ENCODE assay signal across 25 cellular contexts in the genomic region with DNA sequence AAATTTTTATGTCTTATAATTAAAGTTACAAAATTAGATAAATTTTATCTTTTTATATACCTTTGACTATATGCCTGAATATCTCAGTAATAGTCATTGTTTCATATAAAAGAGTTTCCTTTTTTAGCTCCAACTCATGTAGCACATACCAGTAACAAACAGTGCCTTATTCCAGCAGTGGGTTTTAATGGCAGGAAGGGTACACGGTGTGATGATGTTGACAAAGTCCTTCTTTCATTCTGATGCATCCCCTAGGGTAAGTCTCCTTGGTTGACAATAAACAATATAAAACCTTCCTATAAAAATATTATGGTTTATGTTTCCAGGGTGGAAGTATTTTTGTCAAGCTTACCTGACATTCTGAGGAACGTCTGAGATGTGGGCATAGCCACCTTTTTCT.
"Had no signal": no experiment of that assay in that cellular context is flagged by ENCODE, and none has a peak within 500 bp of the region (broad histone marks: within the 10 kb centered on the region; RNA-seq: fewer than 3 reads in every experiment).

No MANE protein-coding gene starts in this region.

- H3K4me2 ChIP-seq: hepatocyte had no signal

- H2AFZ ChIP-seq: hepatocyte had no signal

- ATAC-seq: effector memory CD8-positive, alpha-beta T cell; esophagus mucosa; foreskin keratinocyte; gastrocnemius medialis; gastroesophageal sphincter; heart left ventricle; heart right ventricle had no signal

- H3K27me3 ChIP-seq: colonic mucosa, dorsolateral prefrontal cortex, esophagus muscularis mucosa, esophagus squamous epithelium, foreskin keratinocyte, gastrocnemius medialis, gastroesophageal sphincter, heart left ventricle, heart right ventricle, hepatocyte had no signal

- H3K4me1 ChIP-seq: colonic mucosa, esophagus squamous epithelium, foreskin keratinocyte had no signal

- H3K27me3 Mint-ChIP-seq: dendritic cell treated with granulocyte-macrophage colony-stimulating factor and Interleukin-4, amounts not matched to agents 40 ng/mL and 50 ng/mL, for 4 days; effector memory CD8-positive, alpha-beta T cell had no signal

- H3K4me3 ChIP-seq: colonic mucosa, coronary artery, dorsolateral prefrontal cortex, esophagus muscularis mucosa, esophagus squamous epithelium, gastrocnemius medialis, gastroesophageal sphincter, heart left ventricle, heart right ventricle, hepatocyte had no signal

- H3K9me3 Mint-ChIP-seq: dendritic cell treated with granulocyte-macrophage colony-stimulating factor and Interleukin-4, amounts not matched to agents 40 ng/mL and 50 ng/mL, for 4 days; effector memory CD8-positive, alpha-beta T cell; endodermal cell had no signal

- H3K27ac ChIP-seq: colonic mucosa, coronary artery, epithelial cell of prostate, esophagus muscularis mucosa, esophagus squamous epithelium, foreskin keratinocyte, gastrocnemius medialis, gastroesophageal sphincter, heart left ventricle, heart right ventricle, hepatocyte had no signal

- DNase-seq: colonic mucosa; cortex of kidney; dermis blood vessel endothelial cell; dorsolateral prefrontal cortex; effector CD4-positive, alpha-beta T cell; effector CD8-positive, alpha-beta T cell; effector memory CD4-positive, alpha-beta T cell; effector memory CD8-positive, alpha-beta T cell; endodermal cell; erythroblast; esophagus squamous epithelium; foreskin fibroblast; foreskin keratinocyte; foreskin melanocyte; gastrocnemius medialis; head of caudate nucleus; heart left ventricle; heart right ventricle had no signal

- H3K36me3 ChIP-seq: colonic mucosa, esophagus muscularis mucosa, esophagus squamous epithelium, gastrocnemius medialis, heart left ventricle, heart right ventricle had no signal

- H3K9me3 ChIP-seq: colonic mucosa, esophagus muscularis mucosa, esophagus squamous epithelium, gastrocnemius medialis, gastroesophageal sphincter, heart left ventricle, heart right ventricle had no signal

- H3K27ac Mint-ChIP-seq: dendritic cell treated with granulocyte-macrophage colony-stimulating factor and Interleukin-4, amounts not matched to agents 40 ng/mL and 50 ng/mL, for 4 days; effector memory CD8-positive, alpha-beta T cell; endodermal cell had no signal

- H3K4me3 Mint-ChIP-seq: dendritic cell treated with granulocyte-macrophage colony-stimulating factor and Interleukin-4, amounts not matched to agents 40 ng/mL and 50 ng/mL, for 4 days; effector memory CD8-positive, alpha-beta T cell; endodermal cell had no signal
